Comparison of ENCODE assay signal across 10 cellular contexts in the genomic region with DNA sequence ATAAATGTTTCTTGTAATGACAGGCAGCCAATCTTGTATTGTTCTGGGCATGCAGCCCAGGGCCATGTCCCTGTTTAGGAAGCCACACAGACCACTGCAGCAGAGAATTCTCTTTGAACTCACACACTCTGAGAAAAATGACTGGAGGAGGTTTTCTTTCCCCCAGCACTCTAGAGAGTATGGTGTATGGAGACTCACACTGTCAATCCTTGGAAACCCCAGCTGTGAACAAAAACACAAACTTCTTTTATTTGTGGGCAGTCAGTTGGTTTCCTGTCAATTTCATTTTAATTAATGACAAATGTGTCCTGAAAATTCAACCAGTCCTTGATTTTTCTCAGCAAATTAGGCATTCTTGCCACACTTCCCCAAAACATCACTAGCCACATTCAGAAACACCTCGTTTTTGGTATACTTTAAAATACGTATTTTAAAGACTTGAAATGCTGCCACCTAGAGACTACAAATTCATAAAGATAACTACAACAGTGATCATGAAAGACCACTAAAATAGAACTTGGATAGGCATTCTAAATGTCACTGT. TPM values are rescaled to one million over a fixed set of nuclear protein-coding genes. Genes with fewer than 3 reads are reported as not detected.
A peak's percentile ranks its signal among the peaks of the same experiment; 100 is the strongest.
DNase-seq lines count a peak whose midpoint lies in the region; TF ChIP-seq lines count a peak whose summit lies in the region.
"Had no signal": no experiment of that assay in that cellular context is flagged by ENCODE, and none has a peak within 500 bp of the region (broad histone marks: within the 10 kb centered on the region; RNA-seq: fewer than 3 reads in every experiment).

No MANE protein-coding gene starts in this region.

- H3K9me3 Mint-ChIP-seq in Caco-2 (ENCODE audit: unreplicated experiment): no peaks in the 10 kb centered on the region

- no peaks in the 10 kb centered on the region for H3K27me3 ChIP-seq in Caco-2 (replicated peaks; ENCODE audit: control insufficient read depth, insufficient read depth, low read length)
- H3K27me3 ChIP-seq in H7 (ENCODE audit: control insufficient read depth, insufficient read depth, low read length): no peaks in the 10 kb centered on the region
- H3K27me3 ChIP-seq in kidney epithelial cell (ENCODE audit: control insufficient read depth, insufficient read depth, low read length): no peaks in the 10 kb centered on the region
- H3K27me3 ChIP-seq: neutrophil had no signal

- H3K4me1 ChIP-seq in Caco-2: peaks cover 7% of the 10 kb centered on the region; the same call in 1 of the 2 replicates

- CTCF ChIA-PET in Caco-2 (lab: Charles Lee): no interaction called here

- POLR2A ChIA-PET in Caco-2 (lab: Charles Lee): no interaction called here

- no peak overlapping the region for H3K4me3 Mint-ChIP-seq in Caco-2 (ENCODE audit: unreplicated experiment)

- DNase-seq in Caco-2 (no peak), H7 (peak; percentile 2), RPMI8226 (peak; percentile 12), kidney epithelial cell (ENCODE audit: low read depth) (no peak), NCI-H128 (lab: John Stamatoyannopoulos, UW; ENCODE audit: unreplicated experiment) (no peak)
- no peak for DNase-seq in effector CD8-positive, alpha-beta T cell (lab: John Stamatoyannopoulos, UW)
- no peak for DNase-seq in stimulated activated CD8-positive, alpha-beta memory T cell treated with anti-CD3 and anti-CD28 coated beads, Interleukin-4, amount 100 ng/mL, for 48 hours
- no peak for DNase-seq in effector CD4-positive, alpha-beta T cell
- DNase-seq: NCI-H774 had no signal

- TF ChIP-seq CTCF in Caco-2 (IDR thresholded peaks at IDR 0.05; ENCODE audit: insufficient read depth in 1 of 2, low read depth in 1 of 2, low read length in 1 of 2, severe bottlenecking in 1 of 2, unreplicated experiment in 1 of 2) (peak; percentile 19 to 33), kidney epithelial cell (IDR thresholded peaks at IDR 0.05; ENCODE audit: insufficient read depth, low read length, poor library complexity, severe bottlenecking) (peak; percentile 31)

- no peak overlapping the region for H3K4me3 ChIP-seq in Caco-2 (ENCODE audit: low read depth, low read length)
- no peak overlapping the region for H3K4me3 ChIP-seq in H7 (ENCODE audit: insufficient read depth, low read depth, low read length)
- no peak overlapping the region for H3K4me3 ChIP-seq in kidney epithelial cell (ENCODE audit: low read depth, low read length)

- BruUV-seq in Caco-2 (replicated peaks; lab: Mats Ljungman, UMichigan): no TSS peak

- H3K36me3 ChIP-seq in Caco-2 (ENCODE audit: control insufficient read depth, insufficient read depth, low read length) (no peaks in the 10 kb centered on the region), H7 (replicated peaks; ENCODE audit: control insufficient read depth, insufficient read depth, low read length) (no peaks in the 10 kb centered on the region), kidney epithelial cell (ENCODE audit: control insufficient read depth, insufficient read depth, low read length) (no peaks in the 10 kb centered on the region)
- H3K36me3 ChIP-seq: neutrophil had no signal

- no peaks in the 10 kb centered on the region for H3K36me3 Mint-ChIP-seq in Caco-2 (ENCODE audit: insufficient read depth, unreplicated experiment)

- no peak overlapping the region for H3K27ac Mint-ChIP-seq in Caco-2 (ENCODE audit: unreplicated experiment)

- no peaks in the 10 kb centered on the region for H3K4me1 Mint-ChIP-seq in Caco-2 (ENCODE audit: low read depth, unreplicated experiment)

- no peaks in the 10 kb centered on the region for H3K27me3 Mint-ChIP-seq in Caco-2 (ENCODE audit: insufficient read depth, unreplicated experiment)

- H3K9me3 ChIP-seq in Caco-2: no peaks in the 10 kb centered on the region
- H3K9me3 ChIP-seq: neutrophil had no signal

- intact Hi-C loops in Caco-2 (cut with micrococcal nuclease; ENCODE audit: unreplicated experiment): loop anchor here (1.0 to 10.0 kb wide), 2 partner anchors 74 to 164 kb away; no protein-coding TSS in a partner anchor

RNA-seq across cellular contexts. Expression of a gene that starts 52.9 kb away (rescaled TPM):
- 19.4 and 21.9 TPM in 2 replicates for total RNA-seq in Caco-2 (2022)
- total RNA-seq in H7 (2014; rRNA removed; shearing (Covaris generic)): 14.9 and 26.0 TPM in 2 replicates
- 23.8 and 27.5 TPM in 2 replicates for total RNA-seq in kidney epithelial cell

Comparison
In these comparisons a context has a peak if more than half of its experiments do, and no peak if none do; other contexts are left out.
1. DNase-seq: peak in H7 (single experiment) and RPMI8226 (single experiment); none in Caco-2 (0 of 2), kidney epithelial cell (single experiment), effector CD8-positive, alpha-beta T cell (single experiment), stimulated activated CD8-positive, alpha-beta memory T cell treated with anti-CD3 and anti-CD28 coated beads, Interleukin-4, amount 100 ng/mL, for 48 hours (single experiment), effector CD4-positive, alpha-beta T cell (single experiment) and NCI-H128 (single experiment).